In genomic region chr1:32900956-32901822, GRCh38 we compare ENCODE assay signal across 7 cellular contexts. TPM values are rescaled to one million over a fixed set of nuclear protein-coding genes. Genes with fewer than 3 reads are reported as not detected.
DNase-seq lines count a peak whose midpoint lies in the region; ATAC-seq and FAIRE-seq lines count a peak whose summit lies in the region.

TSS of gene TMEM54 (minus strand) at chr1:32901389. CDS start at chr1:32901238, 151 bp downstream.

- no peak for FAIRE-seq in HTR-8/SVneo (lab: Jason Lieb, UNC)

- in situ Hi-C loops in T47D (cut with HindIII; ENCODE audit: low pct_unique_long_range_greater_than_20kb, low sequenced_read_pairs), result no loop called here

- peak; percentile 57 for ATAC-seq in stimulated activated naive CD8-positive, alpha-beta T cell treated with anti-CD3 and anti-CD28 coated beads, Interleukin-15, Interleukin-2, amounts not matched to agents 100 U/mL and 50 U/mL, for 24 hours

- H3K36me3 ChIP-seq in MG63, result no peaks in the 10 kb centered on the region

- peak within 1 kb of the TSS; percentile 47 for H3K4me3 ChIP-seq in MG63

- peak; percentile 47 for DNase-seq in ELR (ENCODE audit: low read depth)
- peak; percentile 62 for DNase-seq in MG63
- DNase-seq in T47D (ENCODE audit: low read depth in 1 of 2, low spot score in 1 of 2), result peak; percentile 64 to 79
- peak; percentile 54 for DNase-seq in kidney tubule cell (ENCODE audit: low spot score)
- peak; percentile 33 for DNase-seq in stimulated activated naive CD8-positive, alpha-beta T cell treated with anti-CD3 and anti-CD28 coated beads, Interleukin-15, Interleukin-2, amounts not matched to agents 100 U/mL and 50 U/mL, for 24 hours
- no peak for DNase-seq in HTR-8/SVneo (ENCODE audit: insufficient read length, low spot score)
- DNase-seq in NCI-H526 treated with DMSO at 0.1 percent for 48 hours (lab: John Stamatoyannopoulos, UW), result no peak

- no peaks in the 10 kb centered on the region for H3K9me3 ChIP-seq in MG63

- no peaks in the 10 kb centered on the region for H3K27me3 ChIP-seq in MG63

RNA-seq across cellular contexts. Expression of gene TMEM54, which starts in this region (rescaled TPM):
- 6.3 and 30.7 TPM in 2 replicates for total RNA-seq in MG63 (2014; rRNA removed; shearing (Covaris generic); ENCODE audit: low replicate concordance)

Comparison
In these comparisons a context has a peak if more than half of its experiments do, and no peak if none do; other contexts are left out.
1. DNase-seq: peak in ELR (single experiment), MG63 (single experiment), T47D (2 of 2), kidney tubule cell (single experiment) and stimulated activated naive CD8-positive, alpha-beta T cell treated with anti-CD3 and anti-CD28 coated beads, Interleukin-15, Interleukin-2, amounts not matched to agents 100 U/mL and 50 U/mL, for 24 hours (single experiment); none in HTR-8/SVneo (single experiment) and NCI-H526 treated with DMSO at 0.1 percent for 48 hours (single experiment).